ENCODE assay signal across 1 cellular context in genomic region chr6:24671077-24671476, GRCh38. TPM values are rescaled to one million over a fixed set of nuclear protein-coding genes. Genes with fewer than 3 reads are reported as not detected.
"Had no signal": no experiment of that assay in that cellular context is flagged by ENCODE, and none has a peak within 500 bp of the region (broad histone marks: within the 10 kb centered on the region; RNA-seq: fewer than 3 reads in every experiment).

No MANE protein-coding gene starts in this region.

RNA-seq across cellular contexts. Expression of gene KIAA0319, which starts 25.1 kb away (rescaled TPM):
- total RNA-seq: GM23248 had no signal
